In genomic region chr5:95241155-95241554, GRCh38 we compare ENCODE assay signal across 34 cellular contexts. TPM values are rescaled to one million over a fixed set of nuclear protein-coding genes. Genes with fewer than 3 reads are reported as not detected.
"Had no signal": no experiment of that assay in that cellular context is flagged by ENCODE, and none has a peak within 500 bp of the region (broad histone marks: within the 10 kb centered on the region; RNA-seq: fewer than 3 reads in every experiment).

No MANE protein-coding gene starts in this region.

- H3K27ac Mint-ChIP-seq: activated CD4-positive, alpha-beta memory T cell treated with anti-CD3 and anti-CD28 coated beads, Interleukin-2, amount 10 ng/mL, durations not matched to agents 7 days and 5 days; activated naive CD8-positive, alpha-beta T cell treated with anti-CD3 and anti-CD28 coated beads, Interleukin-2, amount 10 ng/mL, durations not matched to agents 7 days and 5 days; activated T-cell treated with anti-CD3 and anti-CD28 coated beads, Interleukin-2, amount 50 U/mL, for 72 hours; activated T-helper 17 cell treated with anti-CD3 and anti-CD28 coated beads, Interleukin-2, amount 50 U/mL, for 72 hours; T-helper 1 cell treated with Interleukin-12 subunit alpha and Interleukin-12 subunit beta and Interleukin-4 antibody, amounts not matched to agents 30 μg/mL and 1 μg/mL, for 36 hours; T-helper 2 cell treated with Interferon-gamma antibody and Interleukin-4, amounts not matched to agents 5 μg/mL and 100 μg/mL, for 36 hours had no signal

- H3K4me2 ChIP-seq: SK-N-SH had no signal

- FAIRE-seq: TTC549 had no signal

- H3K36me3 Mint-ChIP-seq: activated naive CD8-positive, alpha-beta T cell treated with anti-CD3 and anti-CD28 coated beads, Interleukin-2, amount 10 ng/mL, durations not matched to agents 7 days and 5 days had no signal

- ATAC-seq: body of pancreas, Panc1 had no signal

- H3K9me2 ChIP-seq: SK-N-SH had no signal

- H3K4me3 Mint-ChIP-seq: activated CD4-positive, alpha-beta memory T cell treated with anti-CD3 and anti-CD28 coated beads, Interleukin-2, amount 10 ng/mL, durations not matched to agents 7 days and 5 days; activated naive CD8-positive, alpha-beta T cell treated with anti-CD3 and anti-CD28 coated beads, Interleukin-2, amount 10 ng/mL, durations not matched to agents 7 days and 5 days; activated T-cell treated with anti-CD3 and anti-CD28 coated beads, Interleukin-2, amount 50 U/mL, for 72 hours; activated T-helper 17 cell treated with anti-CD3 and anti-CD28 coated beads, Interleukin-2, amount 50 U/mL, for 72 hours; T-helper 1 cell treated with Interleukin-12 subunit alpha and Interleukin-12 subunit beta and Interleukin-4 antibody, amounts not matched to agents 30 μg/mL and 1 μg/mL, for 36 hours; T-helper 2 cell treated with Interferon-gamma antibody and Interleukin-4, amounts not matched to agents 5 μg/mL and 100 μg/mL, for 36 hours had no signal

- H3K4me1 Mint-ChIP-seq: activated CD4-positive, alpha-beta memory T cell treated with anti-CD3 and anti-CD28 coated beads, Interleukin-2, amount 10 ng/mL, durations not matched to agents 7 days and 5 days; activated naive CD8-positive, alpha-beta T cell treated with anti-CD3 and anti-CD28 coated beads, Interleukin-2, amount 10 ng/mL, durations not matched to agents 7 days and 5 days; activated T-helper 17 cell treated with anti-CD3 and anti-CD28 coated beads, Interleukin-2, amount 50 U/mL, for 72 hours had no signal

- H3K36me3 ChIP-seq: ascending aorta, breast epithelium, SJSA1, WERI-Rb-1 had no signal

- H3K4me1 ChIP-seq: ascending aorta, body of pancreas, breast epithelium had no signal

- H3K27ac ChIP-seq: ascending aorta, body of pancreas, breast epithelium, SJSA1, WERI-Rb-1 had no signal

- H3K9me3 ChIP-seq: ascending aorta, body of pancreas, breast epithelium, SJSA1, SK-N-SH had no signal

- H3K9me3 Mint-ChIP-seq: activated CD4-positive, alpha-beta memory T cell treated with anti-CD3 and anti-CD28 coated beads, Interleukin-2, amount 10 ng/mL, durations not matched to agents 7 days and 5 days; activated naive CD8-positive, alpha-beta T cell treated with anti-CD3 and anti-CD28 coated beads, Interleukin-2, amount 10 ng/mL, durations not matched to agents 7 days and 5 days; activated T-cell treated with anti-CD3 and anti-CD28 coated beads, Interleukin-2, amount 50 U/mL, for 72 hours; T-helper 1 cell treated with Interleukin-12 subunit alpha and Interleukin-12 subunit beta and Interleukin-4 antibody, amounts not matched to agents 30 μg/mL and 1 μg/mL, for 36 hours; T-helper 2 cell treated with Interferon-gamma antibody and Interleukin-4, amounts not matched to agents 5 μg/mL and 100 μg/mL, for 36 hours had no signal

- H3K27me3 Mint-ChIP-seq: activated CD4-positive, alpha-beta memory T cell treated with anti-CD3 and anti-CD28 coated beads, Interleukin-2, amount 10 ng/mL, durations not matched to agents 7 days and 5 days had no signal

- H3K27me3 ChIP-seq: ascending aorta, body of pancreas, SJSA1 had no signal

- H3K4me3 ChIP-seq: ascending aorta, body of pancreas, breast epithelium, SJSA1 had no signal

- DNase-seq: activated CD4-positive, alpha-beta memory T cell treated with anti-CD3 and anti-CD28 coated beads, Interleukin-2, amount 10 ng/mL, durations not matched to agents 7 days and 5 days; activated CD4-positive, alpha-beta T cell treated with anti-CD3 and anti-CD28 coated beads for 1 hour; activated CD4-positive, alpha-beta T cell treated with anti-CD3 and anti-CD28 coated beads for 48 hours; activated CD4-positive, CD25-positive, alpha-beta regulatory T cell; activated effector memory CD4-positive, alpha-beta T cell treated with anti-CD3 and anti-CD28 coated beads, Interleukin-2, amount 50 U/mL, for 16 hours; activated naive CD4-positive, alpha-beta T cell; activated naive CD4-positive, alpha-beta T cell treated with anti-CD3 and anti-CD28 coated beads, Interleukin-2, amount 50 U/mL, for 16 hours; activated naive CD8-positive, alpha-beta T cell treated with anti-CD3 and anti-CD28 coated beads, Interleukin-2, amount 10 ng/mL, durations not matched to agents 7 days and 5 days; activated T-cell treated with anti-CD3 and anti-CD28 coated beads, Interleukin-2, amount 50 U/mL, for 1 hour; activated T-cell treated with anti-CD3 and anti-CD28 coated beads, Interleukin-2, amount 50 U/mL, for 72 hours; amygdala; body of pancreas; MM.1S; NCI-H1092; NCI-H146; NCI-H187; NCI-H2029 treated with DMSO at 0.1 percent for 48 hours; NCI-H2107; NCI-H2171; NCI-H510A; NCI-H526; NCI-H748 treated with DMSO at 0.1 percent for 48 hours; OCI-M1; SHP77; SK-N-SH; WERI-Rb-1 had no signal

RNA-seq across cellular contexts. Expression of gene MCTP1, which starts 43.7 kb away (rescaled TPM):
- total RNA-seq: activated CD4-positive, alpha-beta memory T cell treated with anti-CD3 and anti-CD28 coated beads, Interleukin-2, amount 10 ng/mL, durations not matched to agents 7 days and 5 days; activated T-helper 17 cell treated with anti-CD3 and anti-CD28 coated beads, Interleukin-2, amount 50 U/mL, for 72 hours had no signal
